Comparison of ENCODE assay signal across 1 cellular context in the genomic region with DNA sequence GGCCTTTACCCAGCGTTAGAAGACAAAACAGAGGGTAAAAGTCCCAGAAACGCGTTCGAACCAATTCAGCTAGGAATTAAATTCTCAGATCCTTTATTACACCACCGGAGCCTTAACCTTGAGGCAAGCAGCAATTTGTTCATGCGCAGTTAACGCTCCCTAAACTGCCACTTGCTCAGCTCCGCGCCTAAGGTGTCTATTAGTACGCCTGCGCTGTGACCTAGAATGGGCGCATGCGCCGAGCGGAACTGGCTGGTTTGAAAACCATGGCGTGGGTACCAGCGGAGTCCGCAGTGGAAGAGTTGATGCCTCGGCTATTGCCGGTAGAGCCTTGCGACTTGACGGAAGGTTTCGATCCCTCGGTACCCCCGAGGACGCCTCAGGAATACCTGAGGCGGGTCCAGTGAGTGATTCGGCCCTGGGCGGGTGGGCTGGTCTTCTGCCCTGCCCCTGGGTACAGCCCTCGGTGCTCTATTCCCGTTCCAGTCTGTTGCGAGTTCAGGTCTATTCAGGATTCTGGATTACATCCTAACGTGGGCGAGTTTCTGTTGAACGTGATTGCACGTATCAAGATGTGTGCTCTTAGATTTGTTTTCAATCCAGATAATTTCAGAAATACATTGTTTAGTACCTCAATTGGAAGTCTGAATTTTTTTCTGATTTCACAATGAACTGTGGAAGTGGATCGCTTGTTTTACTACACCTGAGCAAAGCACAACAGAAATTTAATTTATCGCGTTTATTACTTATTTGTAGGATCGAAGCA.
TF ChIP-seq lines count a peak whose summit lies in the region.

A gene with protein sequence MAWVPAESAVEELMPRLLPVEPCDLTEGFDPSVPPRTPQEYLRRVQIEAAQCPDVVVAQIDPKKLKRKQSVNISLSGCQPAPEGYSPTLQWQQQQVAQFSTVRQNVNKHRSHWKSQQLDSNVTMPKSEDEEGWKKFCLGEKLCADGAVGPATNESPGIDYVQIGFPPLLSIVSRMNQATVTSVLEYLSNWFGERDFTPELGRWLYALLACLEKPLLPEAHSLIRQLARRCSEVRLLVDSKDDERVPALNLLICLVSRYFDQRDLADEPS (plus strand): TSS at position 251 of the 766 bp plus-strand sequence. CDS start 16 bp downstream, at position 267.

TF ChIP-seq in GM12878, 131 proteins besides CTCF, POLR2A, EP300 and RAD21 (continued from another document and continues in another):
- TF ChIP-seq, protein P1, sequence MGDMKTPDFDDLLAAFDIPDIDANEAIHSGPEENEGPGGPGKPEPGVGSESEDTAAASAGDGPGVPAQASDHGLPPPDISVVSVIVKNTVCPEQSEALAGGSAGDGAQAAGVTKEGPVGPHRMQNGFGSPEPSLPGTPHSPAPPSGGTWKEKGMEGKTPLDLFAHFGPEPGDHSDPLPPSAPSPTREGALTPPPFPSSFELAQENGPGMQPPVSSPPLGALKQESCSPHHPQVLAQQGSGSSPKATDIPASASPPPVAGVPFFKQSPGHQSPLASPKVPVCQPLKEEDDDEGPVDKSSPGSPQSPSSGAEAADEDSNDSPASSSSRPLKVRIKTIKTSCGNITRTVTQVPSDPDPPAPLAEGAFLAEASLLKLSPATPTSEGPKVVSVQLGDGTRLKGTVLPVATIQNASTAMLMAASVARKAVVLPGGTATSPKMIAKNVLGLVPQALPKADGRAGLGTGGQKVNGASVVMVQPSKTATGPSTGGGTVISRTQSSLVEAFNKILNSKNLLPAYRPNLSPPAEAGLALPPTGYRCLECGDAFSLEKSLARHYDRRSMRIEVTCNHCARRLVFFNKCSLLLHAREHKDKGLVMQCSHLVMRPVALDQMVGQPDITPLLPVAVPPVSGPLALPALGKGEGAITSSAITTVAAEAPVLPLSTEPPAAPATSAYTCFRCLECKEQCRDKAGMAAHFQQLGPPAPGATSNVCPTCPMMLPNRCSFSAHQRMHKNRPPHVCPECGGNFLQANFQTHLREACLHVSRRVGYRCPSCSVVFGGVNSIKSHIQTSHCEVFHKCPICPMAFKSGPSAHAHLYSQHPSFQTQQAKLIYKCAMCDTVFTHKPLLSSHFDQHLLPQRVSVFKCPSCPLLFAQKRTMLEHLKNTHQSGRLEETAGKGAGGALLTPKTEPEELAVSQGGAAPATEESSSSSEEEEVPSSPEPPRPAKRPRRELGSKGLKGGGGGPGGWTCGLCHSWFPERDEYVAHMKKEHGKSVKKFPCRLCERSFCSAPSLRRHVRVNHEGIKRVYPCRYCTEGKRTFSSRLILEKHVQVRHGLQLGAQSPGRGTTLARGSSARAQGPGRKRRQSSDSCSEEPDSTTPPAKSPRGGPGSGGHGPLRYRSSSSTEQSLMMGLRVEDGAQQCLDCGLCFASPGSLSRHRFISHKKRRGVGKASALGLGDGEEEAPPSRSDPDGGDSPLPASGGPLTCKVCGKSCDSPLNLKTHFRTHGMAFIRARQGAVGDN (IDR thresholded peaks at IDR 0.05), result peak; percentile 16; the same call in 1 of the 2 replicates
- 0 out of 2 replicates have a peak, but pooled peaks have one; percentile 29 for TF ChIP-seq PAX5 (IDR thresholded peaks at IDR 0.05; ENCODE audit: borderline replicate concordance, low read depth, low read length)
- TF ChIP-seq IKZF1 (conservative IDR thresholded peaks at IDR 0.05), result peak; percentile 81
- no peak for TF ChIP-seq NR2C2 (IDR thresholded peaks at IDR 0.05; ENCODE audit: borderline replicate concordance, control insufficient read depth, insufficient read length, low read depth)
- TF ChIP-seq, protein P2, sequence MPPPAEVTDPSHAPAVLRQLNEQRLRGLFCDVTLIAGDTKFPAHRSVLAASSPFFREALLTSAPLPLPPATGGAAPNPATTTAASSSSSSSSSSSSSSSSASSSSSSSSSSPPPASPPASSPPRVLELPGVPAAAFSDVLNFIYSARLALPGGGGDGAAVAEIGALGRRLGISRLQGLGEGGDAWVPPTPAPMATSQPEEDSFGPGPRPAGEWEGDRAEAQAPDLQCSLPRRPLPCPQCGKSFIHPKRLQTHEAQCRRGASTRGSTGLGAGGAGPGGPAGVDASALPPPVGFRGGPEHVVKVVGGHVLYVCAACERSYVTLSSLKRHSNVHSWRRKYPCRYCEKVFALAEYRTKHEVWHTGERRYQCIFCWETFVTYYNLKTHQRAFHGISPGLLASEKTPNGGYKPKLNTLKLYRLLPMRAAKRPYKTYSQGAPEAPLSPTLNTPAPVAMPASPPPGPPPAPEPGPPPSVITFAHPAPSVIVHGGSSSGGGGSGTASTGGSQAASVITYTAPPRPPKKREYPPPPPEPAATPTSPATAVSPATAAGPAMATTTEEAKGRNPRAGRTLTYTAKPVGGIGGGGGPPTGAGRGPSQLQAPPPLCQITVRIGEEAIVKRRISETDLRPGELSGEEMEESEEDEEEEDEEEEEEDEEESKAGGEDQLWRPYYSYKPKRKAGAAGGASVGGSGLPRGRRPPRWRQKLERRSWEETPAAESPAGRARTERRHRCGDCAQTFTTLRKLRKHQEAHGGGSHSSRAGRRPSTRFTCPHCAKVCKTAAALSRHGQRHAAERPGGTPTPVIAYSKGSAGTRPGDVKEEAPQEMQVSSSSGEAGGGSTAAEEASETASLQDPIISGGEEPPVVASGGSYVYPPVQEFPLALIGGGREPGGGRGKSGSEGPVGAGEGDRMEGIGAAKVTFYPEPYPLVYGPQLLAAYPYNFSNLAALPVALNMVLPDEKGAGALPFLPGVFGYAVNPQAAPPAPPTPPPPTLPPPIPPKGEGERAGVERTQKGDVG (CRISPR knock-in tag; IDR thresholded peaks at IDR 0.05), result no peak
- no peak for TF ChIP-seq CBX3 (IDR thresholded peaks at IDR 0.05; ENCODE audit: borderline replicate concordance, low read depth)
- no peak for TF ChIP-seq RAD51 (IDR thresholded peaks at IDR 0.05)
- TF ChIP-seq MEF2A (IDR thresholded peaks at IDR 0.05; ENCODE audit: insufficient read depth, low read depth, low read length), result no peak
- TF ChIP-seq NFXL1 (IDR thresholded peaks at IDR 0.05; ENCODE audit: borderline replicate concordance), result no peak
- TF ChIP-seq, protein P3, sequence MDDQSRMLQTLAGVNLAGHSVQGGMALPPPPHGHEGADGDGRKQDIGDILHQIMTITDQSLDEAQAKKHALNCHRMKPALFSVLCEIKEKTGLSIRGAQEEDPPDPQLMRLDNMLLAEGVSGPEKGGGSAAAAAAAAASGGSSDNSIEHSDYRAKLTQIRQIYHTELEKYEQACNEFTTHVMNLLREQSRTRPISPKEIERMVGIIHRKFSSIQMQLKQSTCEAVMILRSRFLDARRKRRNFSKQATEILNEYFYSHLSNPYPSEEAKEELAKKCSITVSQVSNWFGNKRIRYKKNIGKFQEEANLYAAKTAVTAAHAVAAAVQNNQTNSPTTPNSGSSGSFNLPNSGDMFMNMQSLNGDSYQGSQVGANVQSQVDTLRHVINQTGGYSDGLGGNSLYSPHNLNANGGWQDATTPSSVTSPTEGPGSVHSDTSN (IDR thresholded peaks at IDR 0.05; ENCODE audit: insufficient replicate concordance, low read depth, low read length), result no peak
- TF ChIP-seq, protein P4, sequence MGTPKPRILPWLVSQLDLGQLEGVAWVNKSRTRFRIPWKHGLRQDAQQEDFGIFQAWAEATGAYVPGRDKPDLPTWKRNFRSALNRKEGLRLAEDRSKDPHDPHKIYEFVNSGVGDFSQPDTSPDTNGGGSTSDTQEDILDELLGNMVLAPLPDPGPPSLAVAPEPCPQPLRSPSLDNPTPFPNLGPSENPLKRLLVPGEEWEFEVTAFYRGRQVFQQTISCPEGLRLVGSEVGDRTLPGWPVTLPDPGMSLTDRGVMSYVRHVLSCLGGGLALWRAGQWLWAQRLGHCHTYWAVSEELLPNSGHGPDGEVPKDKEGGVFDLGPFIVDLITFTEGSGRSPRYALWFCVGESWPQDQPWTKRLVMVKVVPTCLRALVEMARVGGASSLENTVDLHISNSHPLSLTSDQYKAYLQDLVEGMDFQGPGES (IDR thresholded peaks at IDR 0.05), result no peak
- 0 out of 2 replicates have a peak, but pooled peaks have one; percentile 12 for TF ChIP-seq TCF12 (IDR thresholded peaks at IDR 0.05; ENCODE audit: low read depth, low read length)
- no peak for TF ChIP-seq EGR1 (IDR thresholded peaks at IDR 0.05; ENCODE audit: borderline replicate concordance in 1 of 2, low read depth in 2 of 2, low read length in 2 of 2)
- TF ChIP-seq NR2C1 (IDR thresholded peaks at IDR 0.05), result peak; percentile 82
- TF ChIP-seq YBX1 (IDR thresholded peaks at IDR 0.05), result no peak
- 0 out of 2 replicates have a peak, but pooled peaks have one; percentile 49 for TF ChIP-seq MYB (IDR thresholded peaks at IDR 0.05; ENCODE audit: borderline replicate concordance, low read depth, low read length)
- no peak; the same call in 1 of the 2 replicates for TF ChIP-seq CBX5 (IDR thresholded peaks at IDR 0.05; ENCODE audit: low read depth)
- no peak for TF ChIP-seq ATF7 (IDR thresholded peaks at IDR 0.05; ENCODE audit: low read depth)
- no peak for TF ChIP-seq DPF2 (IDR thresholded peaks at IDR 0.05)
- TF ChIP-seq, protein P5, sequence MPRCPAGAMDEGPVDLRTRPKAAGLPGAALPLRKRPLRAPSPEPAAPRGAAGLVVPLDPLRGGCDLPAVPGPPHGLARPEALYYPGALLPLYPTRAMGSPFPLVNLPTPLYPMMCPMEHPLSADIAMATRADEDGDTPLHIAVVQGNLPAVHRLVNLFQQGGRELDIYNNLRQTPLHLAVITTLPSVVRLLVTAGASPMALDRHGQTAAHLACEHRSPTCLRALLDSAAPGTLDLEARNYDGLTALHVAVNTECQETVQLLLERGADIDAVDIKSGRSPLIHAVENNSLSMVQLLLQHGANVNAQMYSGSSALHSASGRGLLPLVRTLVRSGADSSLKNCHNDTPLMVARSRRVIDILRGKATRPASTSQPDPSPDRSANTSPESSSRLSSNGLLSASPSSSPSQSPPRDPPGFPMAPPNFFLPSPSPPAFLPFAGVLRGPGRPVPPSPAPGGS (IDR thresholded peaks at IDR 0.05; ENCODE audit: borderline replicate concordance, insufficient read depth, low read depth, low read length, poor library complexity, severe bottlenecking), result no peak
- no peak for TF ChIP-seq WRNIP1 (IDR thresholded peaks at IDR 0.05; ENCODE audit: borderline replicate concordance, low read depth, low read length)
- 0 out of 4 replicates have a peak, but pooled peaks of 1 of the 2 experiments have one; percentile 3 for TF ChIP-seq IKZF2 (IDR thresholded peaks at IDR 0.05)
- no peak for TF ChIP-seq MYC (IDR thresholded peaks at IDR 0.05; ENCODE audit: insufficient read depth, insufficient read length, insufficient replicate concordance, low read length, severe bottlenecking)
- no peak for TF ChIP-seq HCFC1 (IDR thresholded peaks at IDR 0.05; ENCODE audit: low read length)
- TF ChIP-seq HDGF (IDR thresholded peaks at IDR 0.05), result 0 out of 2 replicates have a peak, but pooled peaks have one; percentile 35
- peak; percentile 85 for TF ChIP-seq POLR2AphosphoS5 (IDR thresholded peaks at IDR 0.05; ENCODE audit: low read length)
- peak; percentile 63; the same call in 1 of the 2 replicates for TF ChIP-seq SMAD5 (IDR thresholded peaks at IDR 0.05; ENCODE audit: low read depth)
- TF ChIP-seq, protein P6, sequence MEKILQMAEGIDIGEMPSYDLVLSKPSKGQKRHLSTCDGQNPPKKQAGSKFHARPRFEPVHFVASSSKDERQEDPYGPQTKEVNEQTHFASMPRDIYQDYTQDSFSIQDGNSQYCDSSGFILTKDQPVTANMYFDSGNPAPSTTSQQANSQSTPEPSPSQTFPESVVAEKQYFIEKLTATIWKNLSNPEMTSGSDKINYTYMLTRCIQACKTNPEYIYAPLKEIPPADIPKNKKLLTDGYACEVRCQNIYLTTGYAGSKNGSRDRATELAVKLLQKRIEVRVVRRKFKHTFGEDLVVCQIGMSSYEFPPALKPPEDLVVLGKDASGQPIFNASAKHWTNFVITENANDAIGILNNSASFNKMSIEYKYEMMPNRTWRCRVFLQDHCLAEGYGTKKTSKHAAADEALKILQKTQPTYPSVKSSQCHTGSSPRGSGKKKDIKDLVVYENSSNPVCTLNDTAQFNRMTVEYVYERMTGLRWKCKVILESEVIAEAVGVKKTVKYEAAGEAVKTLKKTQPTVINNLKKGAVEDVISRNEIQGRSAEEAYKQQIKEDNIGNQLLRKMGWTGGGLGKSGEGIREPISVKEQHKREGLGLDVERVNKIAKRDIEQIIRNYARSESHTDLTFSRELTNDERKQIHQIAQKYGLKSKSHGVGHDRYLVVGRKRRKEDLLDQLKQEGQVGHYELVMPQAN (conservative IDR thresholded peaks at IDR 0.05), result peak; percentile 59; the same call in 1 of the 2 replicates
- no peak for TF ChIP-seq SMC3 (IDR thresholded peaks at IDR 0.05; ENCODE audit: borderline replicate concordance, low read length)
- TF ChIP-seq, protein P7, sequence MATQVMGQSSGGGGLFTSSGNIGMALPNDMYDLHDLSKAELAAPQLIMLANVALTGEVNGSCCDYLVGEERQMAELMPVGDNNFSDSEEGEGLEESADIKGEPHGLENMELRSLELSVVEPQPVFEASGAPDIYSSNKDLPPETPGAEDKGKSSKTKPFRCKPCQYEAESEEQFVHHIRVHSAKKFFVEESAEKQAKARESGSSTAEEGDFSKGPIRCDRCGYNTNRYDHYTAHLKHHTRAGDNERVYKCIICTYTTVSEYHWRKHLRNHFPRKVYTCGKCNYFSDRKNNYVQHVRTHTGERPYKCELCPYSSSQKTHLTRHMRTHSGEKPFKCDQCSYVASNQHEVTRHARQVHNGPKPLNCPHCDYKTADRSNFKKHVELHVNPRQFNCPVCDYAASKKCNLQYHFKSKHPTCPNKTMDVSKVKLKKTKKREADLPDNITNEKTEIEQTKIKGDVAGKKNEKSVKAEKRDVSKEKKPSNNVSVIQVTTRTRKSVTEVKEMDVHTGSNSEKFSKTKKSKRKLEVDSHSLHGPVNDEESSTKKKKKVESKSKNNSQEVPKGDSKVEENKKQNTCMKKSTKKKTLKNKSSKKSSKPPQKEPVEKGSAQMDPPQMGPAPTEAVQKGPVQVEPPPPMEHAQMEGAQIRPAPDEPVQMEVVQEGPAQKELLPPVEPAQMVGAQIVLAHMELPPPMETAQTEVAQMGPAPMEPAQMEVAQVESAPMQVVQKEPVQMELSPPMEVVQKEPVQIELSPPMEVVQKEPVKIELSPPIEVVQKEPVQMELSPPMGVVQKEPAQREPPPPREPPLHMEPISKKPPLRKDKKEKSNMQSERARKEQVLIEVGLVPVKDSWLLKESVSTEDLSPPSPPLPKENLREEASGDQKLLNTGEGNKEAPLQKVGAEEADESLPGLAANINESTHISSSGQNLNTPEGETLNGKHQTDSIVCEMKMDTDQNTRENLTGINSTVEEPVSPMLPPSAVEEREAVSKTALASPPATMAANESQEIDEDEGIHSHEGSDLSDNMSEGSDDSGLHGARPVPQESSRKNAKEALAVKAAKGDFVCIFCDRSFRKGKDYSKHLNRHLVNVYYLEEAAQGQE (IDR thresholded peaks at IDR 0.05; ENCODE audit: low read depth, low read length), result no peak
- no peak for TF ChIP-seq HDAC6 (IDR thresholded peaks at IDR 0.05; ENCODE audit: unreplicated experiment)
- TF ChIP-seq STAT3 (IDR thresholded peaks at IDR 0.05; ENCODE audit: low read depth, low read length), result no peak
- TF ChIP-seq EED (IDR thresholded peaks at IDR 0.05; ENCODE audit: low read depth), result peak; percentile 58; the same call in 1 of the 2 replicates
- TF ChIP-seq JUNB (IDR thresholded peaks at IDR 0.05), result no peak
- no peak for TF ChIP-seq ZNF274 (IDR thresholded peaks at IDR 0.05; ENCODE audit: insufficient read depth, insufficient read length)
- TF ChIP-seq EZH2 (IDR thresholded peaks at IDR 0.05; ENCODE audit: borderline replicate concordance, control insufficient read depth, low read depth, low read length), result no peak
- no peak for TF ChIP-seq CHD2 (IDR thresholded peaks at IDR 0.05; ENCODE audit: borderline replicate concordance, low read depth, low read length)
- no peak for TF ChIP-seq FOXM1 (IDR thresholded peaks at IDR 0.05; ENCODE audit: low read depth, low read length)
- no peak for TF ChIP-seq TARDBP (IDR thresholded peaks at IDR 0.05; ENCODE audit: borderline replicate concordance)
- TF ChIP-seq SUZ12 (IDR thresholded peaks at IDR 0.05; ENCODE audit: unreplicated experiment), result no peak
- peak; percentile 10 for TF ChIP-seq SIX5 (IDR thresholded peaks at IDR 0.05; ENCODE audit: low read depth, low read length, severe bottlenecking)
